ENCODE assay signal across 24 cellular contexts in the genomic region with DNA sequence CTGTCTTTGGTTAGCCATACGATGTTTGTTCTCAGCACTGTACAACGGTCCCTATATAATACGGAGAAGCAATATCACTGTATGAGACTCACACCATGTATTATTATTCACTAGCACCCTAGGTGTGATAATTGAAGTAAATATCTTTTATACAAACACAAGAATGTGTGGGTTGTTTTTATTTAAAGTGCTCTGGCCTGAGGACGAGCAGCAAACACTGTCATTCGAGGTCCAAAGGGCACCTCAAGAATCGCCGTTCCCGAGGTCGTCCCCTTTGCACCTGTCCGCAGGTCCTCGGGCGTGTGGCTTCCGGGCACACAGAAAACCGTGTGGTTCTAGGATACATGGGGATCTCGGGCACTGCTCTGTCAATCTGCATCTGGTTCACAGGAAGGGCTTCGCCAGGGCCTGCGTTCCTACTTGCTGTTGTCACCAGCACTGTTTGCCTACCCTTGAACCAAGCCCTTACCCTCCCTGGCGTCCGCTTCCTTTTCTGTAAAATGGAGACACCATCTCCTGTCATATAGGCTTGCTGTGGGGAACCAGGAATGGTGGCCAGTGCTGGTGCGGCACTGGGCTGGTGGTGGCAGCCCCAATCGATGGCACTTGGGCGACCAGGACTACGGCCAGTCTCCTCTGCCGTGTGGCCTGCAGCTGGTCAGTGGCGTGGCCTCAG.
"Had no signal": no experiment of that assay in that cellular context is flagged by ENCODE, and none has a peak within 500 bp of the region (broad histone marks: within the 10 kb centered on the region; RNA-seq: fewer than 3 reads in every experiment).

No MANE protein-coding gene starts in this region.

- DNase-seq: activated CD4-positive, alpha-beta T cell treated with anti-CD3 and anti-CD28 coated beads, Interleukin-2, amount 10 ng/mL, durations not matched to agents 24 days and 14 days; activated CD8-positive, alpha-beta memory T cell treated with anti-CD3 and anti-CD28 coated beads, Interleukin-2, amount 10 ng/mL, durations not matched to agents 7 days and 5 days; activated CD8-positive, alpha-beta T cell treated with anti-CD3 and anti-CD28 coated beads for 36 hours; activated gamma-delta T cell; activated naive CD4-positive, alpha-beta T cell treated with anti-CD3 and anti-CD28 coated beads, Interleukin-2, amount 50 U/mL, for 16 hours; activated naive CD8-positive, alpha-beta T cell treated with anti-CD3 and anti-CD28 coated beads, Interleukin-2, amount 50 U/mL, for 24 hours; activated T-cell treated with anti-CD3 and anti-CD28 coated beads for 4 hours; aorta; brain microvascular endothelial cell; effector CD4-positive, alpha-beta T cell; erythroblast; heart right ventricle; naive thymus-derived CD8-positive, alpha-beta T cell; small intestine; stimulated activated CD4-positive, alpha-beta T cell treated with anti-CD3 and anti-CD28 coated beads, Interleukin-2, amount 100 ng/mL, for 48 hours; stimulated activated CD8-positive, alpha-beta memory T cell treated with anti-CD3 and anti-CD28 coated beads, Interleukin-4, amount 100 ng/mL, for 48 hours; stimulated activated naive B cell treated with anti-CD40 and anti-IgM and Interleukin-4, amounts not matched to agents 10 μg/mL and 1 μg/mL and 100 μg/mL, for 72 hours; transverse colon had no signal

- H3K27ac Mint-ChIP-seq: activated CD4-positive, alpha-beta T cell treated with anti-CD3 and anti-CD28 coated beads, Interleukin-2, amount 10 ng/mL, durations not matched to agents 24 days and 14 days; activated CD8-positive, alpha-beta memory T cell treated with anti-CD3 and anti-CD28 coated beads, Interleukin-2, amount 10 ng/mL, durations not matched to agents 7 days and 5 days; activated CD8-positive, alpha-beta T cell treated with anti-CD3 and anti-CD28 coated beads for 36 hours; activated naive CD8-positive, alpha-beta T cell treated with anti-CD3 and anti-CD28 coated beads, Interleukin-2, amount 50 U/mL, for 24 hours; dendritic cell treated with granulocyte-macrophage colony-stimulating factor and Interleukin-4, amounts not matched to agents 40 ng/mL and 50 ng/mL, for 4 days; stimulated activated naive B cell treated with anti-CD40 and anti-IgM and Interleukin-4, amounts not matched to agents 10 μg/mL and 1 μg/mL and 100 μg/mL, for 72 hours had no signal

- FAIRE-seq: keratinocyte, small intestine had no signal

- H3K4me3 ChIP-seq: heart right ventricle, lung, transverse colon, vagina had no signal

- H3K9me3 ChIP-seq: heart right ventricle, transverse colon, vagina had no signal

- H3K9me3 Mint-ChIP-seq: activated CD4-positive, alpha-beta T cell treated with anti-CD3 and anti-CD28 coated beads, Interleukin-2, amount 10 ng/mL, durations not matched to agents 24 days and 14 days; activated CD8-positive, alpha-beta T cell treated with anti-CD3 and anti-CD28 coated beads for 36 hours; activated naive CD8-positive, alpha-beta T cell treated with anti-CD3 and anti-CD28 coated beads, Interleukin-2, amount 50 U/mL, for 24 hours; dendritic cell treated with granulocyte-macrophage colony-stimulating factor and Interleukin-4, amounts not matched to agents 40 ng/mL and 50 ng/mL, for 4 days; naive thymus-derived CD8-positive, alpha-beta T cell; stimulated activated naive B cell treated with anti-CD40 and anti-IgM and Interleukin-4, amounts not matched to agents 10 μg/mL and 1 μg/mL and 100 μg/mL, for 72 hours had no signal

- H3K36me3 ChIP-seq: brain microvascular endothelial cell, transverse colon, vagina had no signal

- H3K4me3 Mint-ChIP-seq: activated CD4-positive, alpha-beta T cell treated with anti-CD3 and anti-CD28 coated beads, Interleukin-2, amount 10 ng/mL, durations not matched to agents 24 days and 14 days; activated CD8-positive, alpha-beta memory T cell treated with anti-CD3 and anti-CD28 coated beads, Interleukin-2, amount 10 ng/mL, durations not matched to agents 7 days and 5 days; activated CD8-positive, alpha-beta T cell treated with anti-CD3 and anti-CD28 coated beads for 36 hours; activated naive CD8-positive, alpha-beta T cell treated with anti-CD3 and anti-CD28 coated beads, Interleukin-2, amount 50 U/mL, for 24 hours; dendritic cell treated with granulocyte-macrophage colony-stimulating factor and Interleukin-4, amounts not matched to agents 40 ng/mL and 50 ng/mL, for 4 days; naive thymus-derived CD8-positive, alpha-beta T cell; stimulated activated naive B cell treated with anti-CD40 and anti-IgM and Interleukin-4, amounts not matched to agents 10 μg/mL and 1 μg/mL and 100 μg/mL, for 72 hours had no signal

- H3K4me1 Mint-ChIP-seq: activated CD4-positive, alpha-beta T cell treated with anti-CD3 and anti-CD28 coated beads, Interleukin-2, amount 10 ng/mL, durations not matched to agents 24 days and 14 days; activated CD8-positive, alpha-beta memory T cell treated with anti-CD3 and anti-CD28 coated beads, Interleukin-2, amount 10 ng/mL, durations not matched to agents 7 days and 5 days; activated naive CD8-positive, alpha-beta T cell treated with anti-CD3 and anti-CD28 coated beads, Interleukin-2, amount 50 U/mL, for 24 hours; naive thymus-derived CD8-positive, alpha-beta T cell had no signal

- H3K27me3 ChIP-seq: brain microvascular endothelial cell, heart right ventricle, transverse colon, vagina had no signal

- H3K36me3 Mint-ChIP-seq: activated CD8-positive, alpha-beta memory T cell treated with anti-CD3 and anti-CD28 coated beads, Interleukin-2, amount 10 ng/mL, durations not matched to agents 7 days and 5 days; naive thymus-derived CD8-positive, alpha-beta T cell had no signal

- H3K4me1 ChIP-seq: transverse colon, vagina had no signal

- H3K27me3 Mint-ChIP-seq: activated CD4-positive, alpha-beta T cell treated with anti-CD3 and anti-CD28 coated beads, Interleukin-2, amount 10 ng/mL, durations not matched to agents 24 days and 14 days; activated CD8-positive, alpha-beta memory T cell treated with anti-CD3 and anti-CD28 coated beads, Interleukin-2, amount 10 ng/mL, durations not matched to agents 7 days and 5 days; activated CD8-positive, alpha-beta T cell treated with anti-CD3 and anti-CD28 coated beads for 36 hours; activated naive CD8-positive, alpha-beta T cell treated with anti-CD3 and anti-CD28 coated beads, Interleukin-2, amount 50 U/mL, for 24 hours; dendritic cell treated with granulocyte-macrophage colony-stimulating factor and Interleukin-4, amounts not matched to agents 40 ng/mL and 50 ng/mL, for 4 days; naive thymus-derived CD8-positive, alpha-beta T cell; stimulated activated naive B cell treated with anti-CD40 and anti-IgM and Interleukin-4, amounts not matched to agents 10 μg/mL and 1 μg/mL and 100 μg/mL, for 72 hours had no signal

- ATAC-seq: activated CD4-positive, CD25-positive, alpha-beta regulatory T cell treated with anti-CD3 and anti-CD28 coated beads, Interleukin-2, amount 50 U/mL, for 24 hours; activated CD8-positive, alpha-beta memory T cell treated with anti-CD3 and anti-CD28 coated beads, Interleukin-2, amount 10 ng/mL, durations not matched to agents 7 days and 5 days; activated CD8-positive, alpha-beta T cell treated with anti-CD3 and anti-CD28 coated beads for 36 hours; activated naive CD8-positive, alpha-beta T cell treated with anti-CD3 and anti-CD28 coated beads, Interleukin-2, amount 50 U/mL, for 24 hours; heart right ventricle; naive thymus-derived CD8-positive, alpha-beta T cell; sciatic nerve; stimulated activated naive B cell treated with anti-CD40 and anti-IgM and Interleukin-4, amounts not matched to agents 10 μg/mL and 1 μg/mL and 100 μg/mL, for 72 hours had no signal

- H3K27ac ChIP-seq: brain microvascular endothelial cell, heart right ventricle, transverse colon, vagina had no signal
